In the genomic region with DNA sequence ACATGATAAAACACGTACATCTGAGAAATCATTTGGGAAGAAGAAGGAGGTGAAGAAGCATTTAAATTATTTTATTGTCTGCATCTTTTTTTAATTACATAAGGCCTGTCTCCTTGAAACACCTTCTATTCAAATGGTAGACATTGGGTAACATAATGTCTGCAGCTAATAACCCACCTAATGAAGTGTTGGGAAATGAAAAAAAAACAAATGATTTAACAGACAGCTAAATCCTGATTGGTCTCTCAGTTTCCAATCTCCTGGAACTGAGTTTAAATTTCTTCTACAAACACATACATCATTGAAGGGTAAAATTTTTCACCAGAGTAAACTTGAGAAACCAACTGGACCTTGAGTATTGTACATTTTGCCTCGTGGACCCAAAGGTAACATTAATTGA, we compare ENCODE assay signal across 35 cellular contexts. TPM values are rescaled to one million over a fixed set of nuclear protein-coding genes. Genes with fewer than 3 reads are reported as not detected.
"Had no signal": no experiment of that assay in that cellular context is flagged by ENCODE, and none has a peak within 500 bp of the region (broad histone marks: within the 10 kb centered on the region; RNA-seq: fewer than 3 reads in every experiment).

A gene with protein sequence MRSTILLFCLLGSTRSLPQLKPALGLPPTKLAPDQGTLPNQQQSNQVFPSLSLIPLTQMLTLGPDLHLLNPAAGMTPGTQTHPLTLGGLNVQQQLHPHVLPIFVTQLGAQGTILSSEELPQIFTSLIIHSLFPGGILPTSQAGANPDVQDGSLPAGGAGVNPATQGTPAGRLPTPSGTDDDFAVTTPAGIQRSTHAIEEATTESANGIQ (plus strand): TSS at position 301 of the 400 bp plus-strand sequence. CDS start 209 bp downstream, outside the sequence.

- H3K36me3 ChIP-seq: brain microvascular endothelial cell, breast epithelium, WERI-Rb-1 had no signal

- FAIRE-seq: TTC549 had no signal

- H3K4me1 ChIP-seq: body of pancreas, breast epithelium had no signal

- H3K27ac ChIP-seq: body of pancreas, brain microvascular endothelial cell, breast epithelium, WERI-Rb-1 had no signal

- H3K27me3 ChIP-seq: body of pancreas, brain microvascular endothelial cell, breast epithelium had no signal

- H3K9me3 ChIP-seq: body of pancreas, breast epithelium had no signal

- DNase-seq: activated CD4-positive, alpha-beta memory T cell treated with anti-CD3 and anti-CD28 coated beads, Interleukin-2, amount 10 ng/mL, durations not matched to agents 7 days and 5 days; activated CD4-positive, alpha-beta T cell treated with anti-CD3 and anti-CD28 coated beads for 1 hour; activated CD4-positive, alpha-beta T cell treated with anti-CD3 and anti-CD28 coated beads for 36 hours; activated CD4-positive, alpha-beta T cell treated with anti-CD3 and anti-CD28 coated beads for 48 hours; activated CD4-positive, alpha-beta T cell treated with anti-CD3 and anti-CD28 coated beads, Interleukin-2, amount 10 ng/mL, durations not matched to agents 7 days and 5 days; activated CD4-positive, alpha-beta T cell treated with anti-CD3 and anti-CD28 coated beads, Interleukin-2, amount 50 U/mL, for 48 hours; activated CD4-positive, CD25-positive, alpha-beta regulatory T cell; activated CD8-positive, alpha-beta memory T cell treated with anti-CD3 and anti-CD28 coated beads for 24 hours; activated CD8-positive, alpha-beta memory T cell treated with anti-CD3 and anti-CD28 coated beads, Interleukin-2, amount 10 ng/mL, durations not matched to agents 7 days and 5 days; activated CD8-positive, alpha-beta memory T cell treated with anti-CD3 and anti-CD28 coated beads, Interleukin-2, amount 50 U/mL, for 48 hours; activated CD8-positive, alpha-beta T cell treated with anti-CD3 and anti-CD28 coated beads, Interleukin-2, amount 10 ng/mL, durations not matched to agents 7 days and 5 days; activated effector memory CD4-positive, alpha-beta T cell treated with Interleukin-2 at 50 U/mL for 16 hours; activated gamma-delta T cell; activated naive CD4-positive, alpha-beta T cell treated with anti-CD3 and anti-CD28 coated beads, Interleukin-2, amount 10 ng/mL, durations not matched to agents 7 days and 5 days; activated naive CD4-positive, alpha-beta T cell treated with Interleukin-2 at 50 U/mL for 16 hours; activated naive CD8-positive, alpha-beta T cell treated with anti-CD3 and anti-CD28 coated beads, Interleukin-2, amount 10 ng/mL, durations not matched to agents 7 days and 5 days; activated naive CD8-positive, alpha-beta T cell treated with anti-CD3 and anti-CD28 coated beads, Interleukin-2, amount 50 U/mL, for 24 hours; activated T-cell treated with anti-CD3 and anti-CD28 coated beads, Interleukin-2, amount 50 U/mL, for 24 hours; activated T-cell treated with anti-CD3 and anti-CD28 coated beads, Interleukin-2, amount 50 U/mL, for 48 hours; aorta; body of pancreas; brain microvascular endothelial cell; central memory CD4-positive, alpha-beta T cell; T-helper 2 cell; T-helper 9 cell; WERI-Rb-1 had no signal

- H3K4me3 ChIP-seq: body of pancreas, breast epithelium had no signal

- ATAC-seq: activated CD4-positive, alpha-beta T cell treated with anti-CD3 and anti-CD28 coated beads for 36 hours; activated CD4-positive, CD25-positive, alpha-beta regulatory T cell treated with anti-CD3 and anti-CD28 coated beads, Interleukin-2, amount 50 U/mL, for 24 hours; activated CD8-positive, alpha-beta memory T cell treated with anti-CD3 and anti-CD28 coated beads, Interleukin-2, amount 10 ng/mL, durations not matched to agents 7 days and 5 days; activated CD8-positive, alpha-beta T cell treated with anti-CD3 and anti-CD28 coated beads, Interleukin-2, amount 10 ng/mL, durations not matched to agents 7 days and 5 days; activated naive CD8-positive, alpha-beta T cell treated with anti-CD3 and anti-CD28 coated beads, Interleukin-2, amount 50 U/mL, for 24 hours; body of pancreas; WTC11 had no signal

RNA-seq across cellular contexts. Expression of the gene that starts here (rescaled TPM):
- total RNA-seq: activated CD4-positive, alpha-beta memory T cell treated with anti-CD3 and anti-CD28 coated beads, Interleukin-2, amount 10 ng/mL, durations not matched to agents 7 days and 5 days; activated CD4-positive, alpha-beta T cell treated with anti-CD3 and anti-CD28 coated beads for 36 hours; activated CD4-positive, alpha-beta T cell treated with anti-CD3 and anti-CD28 coated beads, Interleukin-2, amount 10 ng/mL, durations not matched to agents 7 days and 5 days; activated CD8-positive, alpha-beta memory T cell treated with anti-CD3 and anti-CD28 coated beads, Interleukin-2, amount 10 ng/mL, durations not matched to agents 7 days and 5 days; activated CD8-positive, alpha-beta T cell treated with anti-CD3 and anti-CD28 coated beads, Interleukin-2, amount 10 ng/mL, durations not matched to agents 7 days and 5 days; activated naive CD8-positive, alpha-beta T cell treated with anti-CD3 and anti-CD28 coated beads, Interleukin-2, amount 10 ng/mL, durations not matched to agents 7 days and 5 days; activated T-helper 2 cell treated with anti-CD3 and anti-CD28 coated beads, Interferon-gamma antibody, Interleukin-2, Interleukin-4, amounts not matched to agents 10 μg/mL and 5 μg/mL and 100 μg/mL, durations not matched to agents 14 hours and 24 hours and 36 hours; aorta; astrocyte; body of pancreas; breast epithelium; cardiac septum; cerebellum; WTC11 had no signal
- polyA plus RNA-seq: adipose tissue, aorta had no signal
